In the genomic region with DNA sequence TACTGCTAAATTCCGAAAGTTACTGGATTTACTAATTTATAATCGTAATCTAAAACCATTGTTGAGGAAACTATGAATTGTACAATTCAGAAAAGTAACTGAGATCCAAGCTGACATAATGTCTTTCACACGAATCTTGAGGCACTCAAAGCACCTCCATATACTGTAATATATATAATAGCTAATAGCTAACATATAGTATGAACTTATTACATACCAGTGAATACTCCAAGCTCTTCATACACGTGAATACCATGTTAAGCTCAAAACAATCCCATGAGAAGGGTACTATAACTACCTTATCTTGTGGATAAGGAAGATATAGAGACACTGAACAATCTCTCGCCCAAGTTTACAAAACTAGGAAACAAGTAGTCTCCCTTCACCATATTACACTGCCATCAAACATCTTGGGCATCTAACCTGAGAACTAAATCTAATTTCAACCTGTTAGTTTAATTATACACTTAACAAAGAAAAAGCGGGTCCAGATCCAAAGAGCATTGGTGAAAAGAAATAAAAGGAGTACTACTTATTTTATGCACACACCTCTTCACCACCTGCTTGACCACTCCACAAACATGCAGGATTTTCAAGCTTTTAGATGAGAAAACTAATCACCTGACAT, we compare ENCODE assay signal across 1 cellular context.
TF ChIP-seq lines count a peak whose summit lies in the region.

No MANE protein-coding gene starts in this region.

TF ChIP-seq in endothelial cell of umbilical vein, 7 proteins besides CTCF, POLR2A, EP300 and RAD21:
- TF ChIP-seq FOS (IDR thresholded peaks at IDR 0.05; ENCODE audit: borderline replicate concordance, insufficient read depth, low read length): no peak
- TF ChIP-seq, protein P1, sequence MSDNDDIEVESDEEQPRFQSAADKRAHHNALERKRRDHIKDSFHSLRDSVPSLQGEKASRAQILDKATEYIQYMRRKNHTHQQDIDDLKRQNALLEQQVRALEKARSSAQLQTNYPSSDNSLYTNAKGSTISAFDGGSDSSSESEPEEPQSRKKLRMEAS (IDR thresholded peaks at IDR 0.05; ENCODE audit: insufficient read depth, insufficient read length): no peak
- no peak for TF ChIP-seq POLR2AphosphoS5 (IDR thresholded peaks at IDR 0.05; ENCODE audit: insufficient read depth, low read depth, low read length)
- TF ChIP-seq EZH2 (IDR thresholded peaks at IDR 0.05; ENCODE audit: borderline replicate concordance, low read depth, low read length, severe bottlenecking): no peak
- no peak for TF ChIP-seq JUN (IDR thresholded peaks at IDR 0.05; ENCODE audit: borderline replicate concordance, insufficient read depth, insufficient read length, low read depth)
- no peak for TF ChIP-seq MYC (IDR thresholded peaks at IDR 0.05; ENCODE audit: low read depth, low read length)
- TF ChIP-seq GATA2 (IDR thresholded peaks at IDR 0.05; ENCODE audit: insufficient read depth, insufficient read length, low read depth, low read length): no peak
